In genomic region chr12:113149361-113150150, GRCh38 we compare ENCODE assay signal across 8 cellular contexts. TPM values are rescaled to one million over a fixed set of nuclear protein-coding genes. Genes with fewer than 3 reads are reported as not detected.
DNase-seq lines count a peak whose midpoint lies in the region; ATAC-seq and TF ChIP-seq lines count a peak whose summit lies in the region.

Gene CFAP73, plus strand, starts transcription at chr12:113149724. Its CDS starts 134 bp downstream, at chr12:113149858.

- DNase-seq in NCI-H2029 (lab: John Stamatoyannopoulos, UW) (peak; percentile 63), NCI-H2029 treated with DMSO at 0.1 percent for 48 hours (lab: John Stamatoyannopoulos, UW) (no peak), NCI-H510A treated with DMSO at 0.1 percent for 48 hours (lab: John Stamatoyannopoulos, UW) (peak; percentile 55), breast epithelium (ENCODE audit: low spot score in 2 of 2) (peak; percentile 65 to 84), inferior parietal cortex (ENCODE audit: extremely low spot score) (peak; percentile 64), testis (peak; percentile 90)

- intact Hi-C loops in breast epithelium (cut with DNase I; ENCODE audit: low total_unique reads) (no loop called here), testis (cut with DNase I; ENCODE audit: low total_unique reads) (loop anchor here (10.0 kb wide), 1 partner anchor 95 kb away; the partner anchor contains the start of gene DTX1)

- peak within 1 kb of the TSS; percentile 65 to 77 for H3K27ac ChIP-seq in breast epithelium
- H3K27ac ChIP-seq in testis: no peak within 1 kb of the TSS

- WGBS in testis, 2 donors: 21 to 46% methylated on average over 11 to 22 of the region's 22 CpGs

- H3K36me3 ChIP-seq in breast epithelium (no peaks in the 10 kb centered on the region), testis (ENCODE audit: low read depth, missing control alignments) (no peaks in the 10 kb centered on the region)

- ATAC-seq in HG02610 (IDR thresholded peaks at IDR 0.05; ENCODE audit: unreplicated experiment) (no peak), GM21528 (IDR thresholded peaks at IDR 0.05; ENCODE audit: low FRiP score, unreplicated experiment) (no peak)

- no peaks in the 10 kb centered on the region for H3K9me3 ChIP-seq in breast epithelium
- no peaks in the 10 kb centered on the region for H3K9me3 ChIP-seq in testis

- TF ChIP-seq POLR2A in breast epithelium (IDR thresholded peaks at IDR 0.05): no peak
- no peak for TF ChIP-seq POLR2A in testis (IDR thresholded peaks at IDR 0.05)

- H3K4me1 ChIP-seq in breast epithelium (no peaks in the 10 kb centered on the region), testis (no peaks in the 10 kb centered on the region)

- H3K4me3 ChIP-seq in breast epithelium (peak within 1 kb of the TSS in 2 of 3 donors; percentile 20 to 25), testis (peak within 1 kb of the TSS in 1 of 2 donors; percentile 3)

- H3K27me3 ChIP-seq in breast epithelium: peaks cover 0 to 8% of the 10 kb centered on the region in 2 donors
- no peaks in the 10 kb centered on the region for H3K27me3 ChIP-seq in testis

- TF ChIP-seq CTCF in breast epithelium (IDR thresholded peaks at IDR 0.05) (no peak), testis (IDR thresholded peaks at IDR 0.05) (no peak)

RNA-seq across cellular contexts. Expression of gene CFAP73, which starts in this region (rescaled TPM):
- total RNA-seq in breast epithelium (under 1 TPM in 1 of 3 donors, not detected in 2; 0.29 TPM), testis (under 1 TPM in 1 of 2 donors, not detected in 1; 0.81 TPM)
- polyA plus RNA-seq in testis (ENCODE audit: insufficient read depth, low read depth, low replicate concordance): 1.2 TPM

Comparison
In these comparisons a context has a peak if more than half of its experiments do, and no peak if none do; other contexts are left out.
1. Peak in DNase-seq, H3K4me3 ChIP-seq and H3K27ac ChIP-seq in breast epithelium; RNA of the gene not detected or under 1 TPM.